Comparison of ENCODE assay signal across 1 cellular context in genomic region chr11:16820324-16821092, GRCh38.
A peak's percentile ranks its signal among the peaks of the same experiment; 100 is the strongest.
TF ChIP-seq lines count a peak whose summit lies in the region.

No MANE protein-coding gene starts in this region.

TF ChIP-seq in HepG2, 621 proteins besides CTCF, POLR2A, EP300 and RAD21 (continued from another document):
- TF ChIP-seq ZNF281 (CRISPR knock-in tag; IDR thresholded peaks at IDR 0.05; ENCODE audit: borderline replicate concordance) (no peak), KLF13 (CRISPR knock-in tag; IDR thresholded peaks at IDR 0.05) (0 out of 2 replicates have a peak, but pooled peaks have one; percentile 38), TFDP1 (CRISPR knock-in tag; IDR thresholded peaks at IDR 0.05; ENCODE audit: borderline replicate concordance) (no peak), TBX3 (IDR thresholded peaks at IDR 0.05; ENCODE audit: borderline replicate concordance) (no peak), ZNF687 (CRISPR knock-in tag; IDR thresholded peaks at IDR 0.05) (peak; percentile 55), NR2F6 (IDR thresholded peaks at IDR 0.05) (no peak), NR2F6 (CRISPR knock-in tag; IDR thresholded peaks at IDR 0.05) (0 out of 2 replicates have a peak, but pooled peaks have one; percentile 13), HNF1B (CRISPR knock-in tag; IDR thresholded peaks at IDR 0.05) (peak; percentile 65), ZFYVE20 (CRISPR knock-in tag; IDR thresholded peaks at IDR 0.05; ENCODE audit: borderline replicate concordance, low read depth) (no peak), ZNF225 (CRISPR knock-in tag; IDR thresholded peaks at IDR 0.05) (0 out of 2 replicates have a peak, but pooled peaks have one; percentile 40), PAXIP1 (CRISPR knock-in tag; conservative IDR thresholded peaks at IDR 0.05) (peak; percentile 19; the same call in 1 of the 2 replicates), SSRP1 (CRISPR knock-in tag; IDR thresholded peaks at IDR 0.05) (no peak), ZUFSP (CRISPR knock-in tag; IDR thresholded peaks at IDR 0.05; ENCODE audit: borderline replicate concordance) (no peak), IRF2 (CRISPR knock-in tag; IDR thresholded peaks at IDR 0.05) (peak; percentile 39; the same call in 1 of the 2 replicates), SALL1 (CRISPR knock-in tag; IDR thresholded peaks at IDR 0.05) (peak; percentile 18; the same call in 1 of the 2 replicates), THAP8 (CRISPR knock-in tag; IDR thresholded peaks at IDR 0.05; ENCODE audit: borderline replicate concordance) (no peak), IKZF1 (IDR thresholded peaks at IDR 0.05) (no peak), SOX6 (IDR thresholded peaks at IDR 0.05) (no peak), SOX6 (CRISPR knock-in tag; IDR thresholded peaks at IDR 0.05) (peak; percentile 34; the same call in 1 of the 2 replicates), ZNF713 (CRISPR knock-in tag; IDR thresholded peaks at IDR 0.05) (no peak), SALL2 (CRISPR knock-in tag; IDR thresholded peaks at IDR 0.05) (no peak), NFYB (CRISPR knock-in tag; IDR thresholded peaks at IDR 0.05) (no peak), REXO4 (CRISPR knock-in tag; IDR thresholded peaks at IDR 0.05; ENCODE audit: borderline replicate concordance) (no peak), MYPOP (CRISPR knock-in tag; IDR thresholded peaks at IDR 0.05) (no peak), ZNF414 (CRISPR knock-in tag; IDR thresholded peaks at IDR 0.05) (no peak), HNF4A (CRISPR knock-in tag; IDR thresholded peaks at IDR 0.05) (peak; percentile 55), ZNF652 (CRISPR knock-in tag; IDR thresholded peaks at IDR 0.05; ENCODE audit: borderline replicate concordance, low read depth) (no peak), ZNF263 (CRISPR knock-in tag; IDR thresholded peaks at IDR 0.05) (peak; percentile 81; the same call in 1 of the 2 replicates), ZNF275 (CRISPR knock-in tag; IDR thresholded peaks at IDR 0.05; ENCODE audit: borderline replicate concordance) (no peak), SP2 (CRISPR knock-in tag; IDR thresholded peaks at IDR 0.05) (no peak), XRCC5 (optimal IDR thresholded peaks at IDR 0.05; ENCODE audit: low read length) (peak; percentile 79), SATB2 (CRISPR knock-in tag; IDR thresholded peaks at IDR 0.05) (no peak), KLF11 (CRISPR knock-in tag; IDR thresholded peaks at IDR 0.05) (no peak), SAP130 (CRISPR knock-in tag; IDR thresholded peaks at IDR 0.05; ENCODE audit: low read depth) (0 out of 2 replicates have a peak, but pooled peaks have one; percentile 10), STAG1 (CRISPR knock-in tag; IDR thresholded peaks at IDR 0.05) (peak; percentile 56), RELA (CRISPR knock-in tag; IDR thresholded peaks at IDR 0.05) (no peak), ZNF207 (IDR thresholded peaks at IDR 0.05; ENCODE audit: borderline replicate concordance) (no peak), ZSCAN31 (CRISPR knock-in tag; IDR thresholded peaks at IDR 0.05; ENCODE audit: low read depth) (no peak)
